ENCODE assay signal across 10 cellular contexts in the genomic region with DNA sequence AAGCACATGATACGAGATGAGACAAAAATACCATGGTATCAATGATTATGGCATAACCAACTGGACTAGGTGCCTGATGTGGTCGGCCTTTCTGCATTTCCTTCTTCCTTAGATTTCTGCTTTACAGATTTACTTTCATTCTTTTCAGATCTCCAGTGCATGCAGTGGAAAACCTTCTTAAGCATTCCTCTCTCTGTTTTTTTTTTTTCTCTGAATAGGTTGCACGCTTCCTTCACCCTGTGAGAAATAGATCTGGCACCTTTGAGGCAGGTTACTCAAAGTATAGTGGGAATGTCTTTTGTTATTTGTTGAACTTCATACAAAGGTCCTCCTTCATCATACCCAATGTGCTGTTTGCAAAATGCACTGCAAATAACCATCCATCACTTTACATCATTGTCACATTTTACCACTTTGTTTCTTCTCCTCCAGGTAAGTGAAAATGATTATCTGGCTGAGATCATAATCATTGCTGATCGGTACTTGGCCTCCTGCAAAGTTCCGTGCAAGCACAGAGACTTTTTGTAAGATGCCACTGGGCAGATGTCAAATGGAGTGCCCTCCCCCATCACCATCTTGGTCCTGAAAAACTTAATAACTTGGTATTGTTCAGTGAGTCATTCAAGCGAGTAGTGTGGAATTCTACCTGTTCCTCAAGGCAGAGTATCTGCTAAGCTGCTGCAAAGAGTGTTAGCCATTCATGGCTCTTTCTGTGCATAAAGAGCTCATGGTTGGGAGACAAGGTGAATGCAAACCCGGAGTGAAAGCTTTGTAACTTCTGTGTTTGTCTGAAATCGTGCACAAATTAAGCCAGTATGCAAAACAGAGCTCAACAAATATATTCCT. TPM values are rescaled to one million over a fixed set of nuclear protein-coding genes. Genes with fewer than 3 reads are reported as not detected.
DNase-seq lines count a peak whose midpoint lies in the region; ATAC-seq lines count a peak whose summit lies in the region.
"Had no signal": no experiment of that assay in that cellular context is flagged by ENCODE, and none has a peak within 500 bp of the region (broad histone marks: within the 10 kb centered on the region; RNA-seq: fewer than 3 reads in every experiment).

No MANE protein-coding gene starts in this region.

- peak; percentile 76 for ATAC-seq in GM19397 (IDR thresholded peaks at IDR 0.05; ENCODE audit: unreplicated experiment)
- peak; percentile 42 for ATAC-seq in HG02970 (IDR thresholded peaks at IDR 0.05; ENCODE audit: low FRiP score, unreplicated experiment)

- peak overlapping the region; percentile 42; the same call in 1 of the 2 replicates for H3K27ac ChIP-seq in BLaER1
- H3K27ac ChIP-seq in GM23248 = no peak overlapping the region

- intact Hi-C loops in posterior cingulate gyrus (cut with DNase I) = no loop called here

- WGBS in GM23248 (ENCODE audit: low coverage in 1 of 2, low lambda C conversion rate in 2 of 2, missing lambda C conversion rate in 2 of 2), 2 experiments = 26 to 32% methylated on average over 8 of the region's 8 CpGs

- no peaks in the 10 kb centered on the region for H3F3A ChIP-seq in GM23248 (ENCODE audit: insufficient read depth)

- H3K4me2 ChIP-seq in BLaER1 (peak overlapping the region; percentile 77), GM23248 (ENCODE audit: unreplicated experiment) (no peak overlapping the region)

- in situ Hi-C loops in GM23248 (cut with MboI) = no loop called here

- H3K4me3 ChIP-seq in BLaER1 (no peak overlapping the region), GM23248 (no peak overlapping the region)

- no peaks in the 10 kb centered on the region for H3K27me3 ChIP-seq in BLaER1
- no peaks in the 10 kb centered on the region for H3K27me3 ChIP-seq in GM23248 (replicated peaks; ENCODE audit: insufficient read depth)

- H2AFZ ChIP-seq in GM23248 = no peak overlapping the region

- no peaks in the 10 kb centered on the region for H4K20me1 ChIP-seq in BLaER1
- H4K20me1 ChIP-seq in GM23248 (ENCODE audit: insufficient read depth) = no peaks in the 10 kb centered on the region

- H3K79me2 ChIP-seq in GM23248 (ENCODE audit: insufficient read depth) = no peaks in the 10 kb centered on the region

- H3K4me1 ChIP-seq in BLaER1 = peaks cover 46% of the 10 kb centered on the region
- no peaks in the 10 kb centered on the region for H3K4me1 ChIP-seq in GM23248 (ENCODE audit: insufficient read depth)

- H3K9ac ChIP-seq in BLaER1 (no peak overlapping the region), GM23248 (no peak overlapping the region)

- DNase-seq in NCI-H2171 treated with DMSO at 0.1 percent for 48 hours (lab: John Stamatoyannopoulos, UW) (peak; percentile 77), GM23248 (no peak), posterior cingulate gyrus (no peak), NCI-H2107 treated with DMSO at 0.1 percent for 48 hours (lab: John Stamatoyannopoulos, UW; ENCODE audit: unreplicated experiment) (no peak), EL (no peak)
- DNase-seq: activated CD8-positive, alpha-beta memory T cell treated with anti-CD3 and anti-CD28 coated beads, Interleukin-2, amount 50 U/mL, for 48 hours had no signal

- H3K9me2 ChIP-seq in GM23248 (ENCODE audit: insufficient read depth) = no peaks in the 10 kb centered on the region

- H3K9me3 ChIP-seq in BLaER1 (peaks cover 15% of the 10 kb centered on the region), GM23248 (ENCODE audit: low read depth) (peaks cover 5% of the 10 kb centered on the region)

- H3K36me3 ChIP-seq in BLaER1 (no peaks in the 10 kb centered on the region), GM23248 (ENCODE audit: low read depth) (no peaks in the 10 kb centered on the region)

RNA-seq across cellular contexts. Expression of a gene that starts 30.0 kb away (rescaled TPM):
- not detected in 2 replicates for total RNA-seq in GM23248 (2014; rRNA removed; shearing (Covaris generic))
- not detected in 2 replicates for polyA plus RNA-seq in GM23248 (2016; fragmentation: Nextera tagmentation; extraction: Ambion mirVana)
- polyA plus RNA-seq: AG04450 had no signal
